Comparison of ENCODE assay signal across 1 cellular context in the genomic region with DNA sequence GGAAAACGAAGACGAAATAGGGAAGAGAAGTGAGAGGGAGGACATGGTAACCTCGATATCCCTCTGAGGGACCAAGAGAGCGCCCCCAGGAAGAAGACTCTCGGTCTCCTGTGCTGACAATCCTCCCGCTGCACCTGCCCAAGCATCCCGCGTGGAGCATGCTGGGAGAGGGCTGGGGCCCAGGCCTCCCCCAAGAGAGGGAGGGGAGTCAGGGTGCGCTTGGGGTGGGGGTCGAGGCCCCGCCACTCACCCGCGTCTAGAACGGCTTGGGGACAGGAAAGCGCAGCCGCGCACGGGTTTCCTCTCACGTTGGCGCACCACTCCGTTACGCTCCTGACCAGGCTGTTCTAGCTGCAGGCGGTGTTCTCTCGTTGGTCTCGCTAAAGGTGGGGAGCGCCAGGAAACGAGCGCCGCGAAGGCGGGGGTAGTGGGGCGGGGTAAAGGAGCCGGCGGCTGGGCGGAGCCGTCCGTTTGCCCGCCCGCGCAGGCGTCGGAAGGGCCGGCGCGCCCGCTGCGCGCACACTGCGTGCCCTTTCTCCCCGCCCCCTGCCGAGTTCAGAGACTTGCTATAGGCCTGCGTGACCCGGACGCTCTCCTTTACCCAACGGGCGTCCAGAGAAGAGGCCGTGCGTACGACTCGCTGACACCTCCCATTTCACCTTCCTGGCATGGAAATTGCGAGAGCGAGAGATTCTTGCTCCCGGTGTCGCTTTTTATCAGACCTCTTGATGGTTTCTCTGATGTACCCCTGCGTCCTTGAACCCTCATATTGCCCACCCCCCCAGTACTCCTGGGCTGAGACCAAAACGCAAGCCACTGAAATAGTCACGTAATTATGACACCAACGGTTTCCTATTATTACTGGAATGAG.
TF ChIP-seq lines count a peak whose summit lies in the region.

Gene C1GALT1C1, minus strand, starts transcription at position 388 of the 871 bp plus-strand sequence. CDS start 2,888 bp downstream, outside the sequence.

TF ChIP-seq in K562, 482 proteins besides CTCF, POLR2A, EP300 and RAD21 (continued from another document and continues in another):
- TF ChIP-seq CHAMP1 (IDR thresholded peaks at IDR 0.05) (no peak), NFE2L1 (tag; IDR thresholded peaks at IDR 0.05; ENCODE audit: borderline replicate concordance, low read depth) (no peak), MYC (IDR thresholded peaks at IDR 0.05; ENCODE audit: low read depth, low read length) (peak; percentile 41; the same call in 1 of the 2 replicates), MYC (CRISPR knock-in tag; IDR thresholded peaks at IDR 0.05; ENCODE audit: borderline replicate concordance, low read depth) (no peak), RFX7 (CRISPR knock-in tag; IDR thresholded peaks at IDR 0.05) (no peak), ZNF431 (CRISPR knock-in tag; IDR thresholded peaks at IDR 0.05) (no peak), ZKSCAN3 (CRISPR knock-in tag; IDR thresholded peaks at IDR 0.05) (no peak), ZNF347 (CRISPR knock-in tag; IDR thresholded peaks at IDR 0.05; ENCODE audit: low read depth) (no peak), PHF8 (IDR thresholded peaks at IDR 0.05; ENCODE audit: borderline replicate concordance, low read length) (peak; percentile 87), ZNF551 (CRISPR knock-in tag; IDR thresholded peaks at IDR 0.05) (no peak), ZNF197 (CRISPR knock-in tag; IDR thresholded peaks at IDR 0.05; ENCODE audit: low read depth) (no peak), SRF (CRISPR knock-in tag; IDR thresholded peaks at IDR 0.05) (no peak), JUND (IDR thresholded peaks at IDR 0.05; ENCODE audit: borderline replicate concordance, low read depth, low read length) (peak; percentile 5; the same call in 1 of the 2 replicates), JUND (tag; IDR thresholded peaks at IDR 0.05; ENCODE audit: borderline replicate concordance, low read depth, low read length) (no peak), ZFP36 (IDR thresholded peaks at IDR 0.05; ENCODE audit: low read depth, low read length, partially characterized antibody) (no peak), TCF7L2 (IDR thresholded peaks at IDR 0.05; ENCODE audit: low read depth, low read length) (no peak), ZNF217 (CRISPR knock-in tag; IDR thresholded peaks at IDR 0.05) (no peak), MAFK (IDR thresholded peaks at IDR 0.05; ENCODE audit: low read length) (no peak), MED1 (CRISPR knock-in tag; IDR thresholded peaks at IDR 0.05; ENCODE audit: borderline replicate concordance) (no peak), NCOA1 (IDR thresholded peaks at IDR 0.05; ENCODE audit: low read depth) (no peak), SMARCE1 (IDR thresholded peaks at IDR 0.05) (no peak), SP1 (CRISPR knock-in tag; IDR thresholded peaks at IDR 0.05) (peak; percentile 85), BRD9 (IDR thresholded peaks at IDR 0.05; ENCODE audit: low read depth, partially characterized antibody) (no peak), ATF1 (CRISPR knock-in tag; IDR thresholded peaks at IDR 0.05) (no peak; the same call in 1 of the 2 replicates), ATF1 (tag; IDR thresholded peaks at IDR 0.05) (peak; percentile 83), ZZZ3 (IDR thresholded peaks at IDR 0.05) (no peak), MIER1 (IDR thresholded peaks at IDR 0.05; ENCODE audit: low read depth) (no peak), FOXK1 (CRISPR knock-in tag; IDR thresholded peaks at IDR 0.05; ENCODE audit: borderline replicate concordance) (no peak), IRF9 (tag; IDR thresholded peaks at IDR 0.05) (no peak), RCOR1 (IDR thresholded peaks at IDR 0.05; ENCODE audit: borderline replicate concordance in 1 of 2, low read depth in 2 of 2, low read length in 2 of 2) (peak in 1 of 2 experiments; percentile 64; a peak in 1 of 4 replicates), ZBTB17 (CRISPR knock-in tag; IDR thresholded peaks at IDR 0.05) (no peak), XRCC4 (IDR thresholded peaks at IDR 0.05; ENCODE audit: extremely low read depth, insufficient read depth, insufficient read length) (no peak), LARP7 (IDR thresholded peaks at IDR 0.05) (no peak), NUFIP1 (IDR thresholded peaks at IDR 0.05; ENCODE audit: partially characterized antibody) (no peak), TARDBP (IDR thresholded peaks at IDR 0.05) (no peak), ILK (tag; IDR thresholded peaks at IDR 0.05; ENCODE audit: borderline replicate concordance, low read depth) (no peak), MECOM (CRISPR knock-in tag; IDR thresholded peaks at IDR 0.05) (no peak), TFAP4 (CRISPR knock-in tag; IDR thresholded peaks at IDR 0.05; ENCODE audit: borderline replicate concordance) (no peak; the same call in 1 of the 2 replicates), SOX6 (IDR thresholded peaks at IDR 0.05) (no peak), FOS (IDR thresholded peaks at IDR 0.05; ENCODE audit: extremely low read depth, insufficient read length) (no peak), POLR2H (tag; IDR thresholded peaks at IDR 0.05; ENCODE audit: low read depth) (peak; percentile 79), CHD1 (IDR thresholded peaks at IDR 0.05; ENCODE audit: low read length) (no peak), NFIC (IDR thresholded peaks at IDR 0.05) (0 out of 2 replicates have a peak, but pooled peaks have one; percentile 25), PPARD (CRISPR knock-in tag; IDR thresholded peaks at IDR 0.05) (no peak), KLF16 (IDR thresholded peaks at IDR 0.05) (no peak), ARID2 (IDR thresholded peaks at IDR 0.05) (no peak), DIDO1 (tag; IDR thresholded peaks at IDR 0.05; ENCODE audit: low read depth) (no peak), DDX20 (tag; IDR thresholded peaks at IDR 0.05; ENCODE audit: low read depth) (no peak), ARID3B (CRISPR knock-in tag; IDR thresholded peaks at IDR 0.05; ENCODE audit: borderline replicate concordance) (no peak), TRIM24 (IDR thresholded peaks at IDR 0.05) (0 out of 4 replicates have a peak, but pooled peaks of 1 of the 2 experiments have one; percentile 14), TCF7 (IDR thresholded peaks at IDR 0.05; ENCODE audit: borderline replicate concordance) (no peak), HDAC2 (IDR thresholded peaks at IDR 0.05) (peak; percentile 88; the same call in 1 of the 2 replicates), HMBOX1 (IDR thresholded peaks at IDR 0.05) (no peak)
- TF ChIP-seq, protein P1, sequence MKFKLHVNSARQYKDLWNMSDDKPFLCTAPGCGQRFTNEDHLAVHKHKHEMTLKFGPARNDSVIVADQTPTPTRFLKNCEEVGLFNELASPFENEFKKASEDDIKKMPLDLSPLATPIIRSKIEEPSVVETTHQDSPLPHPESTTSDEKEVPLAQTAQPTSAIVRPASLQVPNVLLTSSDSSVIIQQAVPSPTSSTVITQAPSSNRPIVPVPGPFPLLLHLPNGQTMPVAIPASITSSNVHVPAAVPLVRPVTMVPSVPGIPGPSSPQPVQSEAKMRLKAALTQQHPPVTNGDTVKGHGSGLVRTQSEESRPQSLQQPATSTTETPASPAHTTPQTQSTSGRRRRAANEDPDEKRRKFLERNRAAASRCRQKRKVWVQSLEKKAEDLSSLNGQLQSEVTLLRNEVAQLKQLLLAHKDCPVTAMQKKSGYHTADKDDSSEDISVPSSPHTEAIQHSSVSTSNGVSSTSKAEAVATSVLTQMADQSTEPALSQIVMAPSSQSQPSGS (CRISPR knock-in tag; IDR thresholded peaks at IDR 0.05), result no peak
- TF ChIP-seq, protein P2, sequence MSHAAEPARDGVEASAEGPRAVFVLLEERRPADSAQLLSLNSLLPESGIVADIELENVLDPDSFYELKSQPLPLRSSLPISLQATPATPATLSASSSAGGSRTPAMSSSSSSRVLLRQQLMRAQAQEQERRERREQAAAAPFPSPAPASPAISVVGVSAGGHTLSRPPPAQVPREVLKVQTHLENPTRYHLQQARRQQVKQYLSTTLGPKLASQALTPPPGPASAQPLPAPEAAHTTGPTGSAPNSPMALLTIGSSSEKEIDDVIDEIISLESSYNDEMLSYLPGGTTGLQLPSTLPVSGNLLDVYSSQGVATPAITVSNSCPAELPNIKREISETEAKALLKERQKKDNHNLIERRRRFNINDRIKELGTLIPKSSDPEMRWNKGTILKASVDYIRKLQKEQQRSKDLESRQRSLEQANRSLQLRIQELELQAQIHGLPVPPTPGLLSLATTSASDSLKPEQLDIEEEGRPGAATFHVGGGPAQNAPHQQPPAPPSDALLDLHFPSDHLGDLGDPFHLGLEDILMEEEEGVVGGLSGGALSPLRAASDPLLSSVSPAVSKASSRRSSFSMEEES (CRISPR knock-in tag; IDR thresholded peaks at IDR 0.05), result no peak
- TF ChIP-seq, protein P3, sequence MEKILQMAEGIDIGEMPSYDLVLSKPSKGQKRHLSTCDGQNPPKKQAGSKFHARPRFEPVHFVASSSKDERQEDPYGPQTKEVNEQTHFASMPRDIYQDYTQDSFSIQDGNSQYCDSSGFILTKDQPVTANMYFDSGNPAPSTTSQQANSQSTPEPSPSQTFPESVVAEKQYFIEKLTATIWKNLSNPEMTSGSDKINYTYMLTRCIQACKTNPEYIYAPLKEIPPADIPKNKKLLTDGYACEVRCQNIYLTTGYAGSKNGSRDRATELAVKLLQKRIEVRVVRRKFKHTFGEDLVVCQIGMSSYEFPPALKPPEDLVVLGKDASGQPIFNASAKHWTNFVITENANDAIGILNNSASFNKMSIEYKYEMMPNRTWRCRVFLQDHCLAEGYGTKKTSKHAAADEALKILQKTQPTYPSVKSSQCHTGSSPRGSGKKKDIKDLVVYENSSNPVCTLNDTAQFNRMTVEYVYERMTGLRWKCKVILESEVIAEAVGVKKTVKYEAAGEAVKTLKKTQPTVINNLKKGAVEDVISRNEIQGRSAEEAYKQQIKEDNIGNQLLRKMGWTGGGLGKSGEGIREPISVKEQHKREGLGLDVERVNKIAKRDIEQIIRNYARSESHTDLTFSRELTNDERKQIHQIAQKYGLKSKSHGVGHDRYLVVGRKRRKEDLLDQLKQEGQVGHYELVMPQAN (IDR thresholded peaks at IDR 0.05; ENCODE audit: borderline replicate concordance), result no peak; the same call in 1 of the 2 replicates
- TF ChIP-seq, protein P4, sequence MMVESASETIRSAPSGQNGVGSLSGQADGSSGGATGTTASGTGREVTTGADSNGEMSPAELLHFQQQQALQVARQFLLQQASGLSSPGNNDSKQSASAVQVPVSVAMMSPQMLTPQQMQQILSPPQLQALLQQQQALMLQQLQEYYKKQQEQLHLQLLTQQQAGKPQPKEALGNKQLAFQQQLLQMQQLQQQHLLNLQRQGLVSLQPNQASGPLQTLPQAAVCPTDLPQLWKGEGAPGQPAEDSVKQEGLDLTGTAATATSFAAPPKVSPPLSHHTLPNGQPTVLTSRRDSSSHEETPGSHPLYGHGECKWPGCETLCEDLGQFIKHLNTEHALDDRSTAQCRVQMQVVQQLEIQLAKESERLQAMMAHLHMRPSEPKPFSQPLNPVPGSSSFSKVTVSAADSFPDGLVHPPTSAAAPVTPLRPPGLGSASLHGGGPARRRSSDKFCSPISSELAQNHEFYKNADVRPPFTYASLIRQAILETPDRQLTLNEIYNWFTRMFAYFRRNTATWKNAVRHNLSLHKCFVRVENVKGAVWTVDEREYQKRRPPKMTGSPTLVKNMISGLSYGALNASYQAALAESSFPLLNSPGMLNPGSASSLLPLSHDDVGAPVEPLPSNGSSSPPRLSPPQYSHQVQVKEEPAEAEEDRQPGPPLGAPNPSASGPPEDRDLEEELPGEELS (CRISPR knock-in tag; IDR thresholded peaks at IDR 0.05; ENCODE audit: borderline replicate concordance), result no peak
